13 cellular contexts compared by ENCODE assay signal in the genomic region with DNA sequence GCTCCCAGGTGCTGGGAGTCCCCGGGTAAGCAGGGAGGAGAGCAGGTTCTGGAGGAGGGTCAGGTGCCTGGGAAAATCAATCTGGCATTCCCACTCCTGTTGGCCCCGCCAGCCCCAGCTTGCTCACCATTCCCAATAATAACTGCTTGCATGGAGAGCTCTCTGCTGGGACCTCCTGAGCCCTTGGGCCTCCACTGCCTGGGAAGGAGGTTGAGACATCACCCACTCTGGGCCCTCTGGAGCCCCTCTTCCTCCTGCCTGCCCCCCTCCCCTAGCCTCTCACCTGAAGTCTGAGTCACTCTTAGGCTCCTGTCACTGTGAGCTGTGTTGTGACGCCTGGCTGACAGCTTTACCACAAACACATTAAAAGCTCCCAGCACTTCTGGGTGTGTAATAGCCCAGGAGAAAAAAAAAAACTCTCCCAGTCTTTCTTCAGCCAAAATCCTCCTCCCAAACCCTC. TPM values are rescaled to one million over a fixed set of nuclear protein-coding genes. Genes with fewer than 3 reads are reported as not detected.
A peak's percentile ranks its signal among the peaks of the same experiment; 100 is the strongest.
DNase-seq lines count a peak whose midpoint lies in the region; ATAC-seq and TF ChIP-seq lines count a peak whose summit lies in the region.
"Had no signal": no experiment of that assay in that cellular context is flagged by ENCODE, and none has a peak within 500 bp of the region (broad histone marks: within the 10 kb centered on the region; RNA-seq: fewer than 3 reads in every experiment).

No MANE protein-coding gene starts in this region.

- no peaks in the 10 kb centered on the region for H3K27me3 ChIP-seq in RWPE2 (ENCODE audit: insufficient read depth, poor library complexity, severe bottlenecking)

- no peaks in the 10 kb centered on the region for H3K9me3 ChIP-seq in RWPE2 (ENCODE audit: severe bottlenecking)
- H3K9me3 ChIP-seq: gastroesophageal sphincter had no signal

- TF ChIP-seq CTCF in RWPE2 (IDR thresholded peaks at IDR 0.05; ENCODE audit: poor library complexity, severe bottlenecking) (no peak), omental fat pad (IDR thresholded peaks at IDR 0.05) (no peak)

- H3K4me3 ChIP-seq in RWPE2 (ENCODE audit: severe bottlenecking): no peak overlapping the region
- H3K4me3 ChIP-seq: gastroesophageal sphincter had no signal

- peaks cover 30% of the 10 kb centered on the region for H3K4me1 ChIP-seq in RWPE2 (ENCODE audit: insufficient read depth, poor library complexity, severe bottlenecking)

- DNase-seq in ELF-1 (ENCODE audit: low read depth, low spot score): peak; percentile 18
- DNase-seq in RWPE2 (ENCODE audit: low spot score): no peak
- peak; percentile 70 for DNase-seq in islet precursor cell
- peak; percentile 67 for DNase-seq in posterior vena cava (ENCODE audit: low spot score)
- DNase-seq in NCI-H446 treated with DMSO at 0.1 percent for 48 hours (lab: John Stamatoyannopoulos, UW): no peak
- DNase-seq in activated gamma-delta T cell treated with Interleukin-2 at 50 U/mL for 16 hours: no peak
- no peak for DNase-seq in omental fat pad (ENCODE audit: low spot score)
- no peak for DNase-seq in GDM1 (lab: John Stamatoyannopoulos, UW)
- DNase-seq: activated CD8-positive, alpha-beta memory T cell treated with anti-CD3 and anti-CD28 coated beads, Interleukin-2, amount 10 ng/mL, durations not matched to agents 7 days and 5 days; activated naive CD8-positive, alpha-beta T cell treated with anti-CD3 and anti-CD28 coated beads, Interleukin-2, amount 10 ng/mL, durations not matched to agents 7 days and 5 days; stimulated activated CD4-positive, alpha-beta T cell treated with anti-CD3 and anti-CD28 coated beads, Interleukin-4, amount 100 ng/mL, for 24 hours had no signal

- ATAC-seq in RWPE2 (ENCODE audit: low read depth) (peak; percentile 6; the same call in 1 of the 3 replicates), omental fat pad (ENCODE audit: low FRiP score) (no peak)
- ATAC-seq: activated CD8-positive, alpha-beta memory T cell treated with anti-CD3 and anti-CD28 coated beads, Interleukin-2, amount 10 ng/mL, durations not matched to agents 7 days and 5 days; gastroesophageal sphincter had no signal

- peaks cover 13% of the 10 kb centered on the region for H3K36me3 ChIP-seq in RWPE2 (ENCODE audit: low read depth)
- H3K36me3 ChIP-seq: gastroesophageal sphincter had no signal

- peak overlapping the region; percentile 5 for H3K27ac ChIP-seq in RWPE2 (ENCODE audit: poor library complexity, severe bottlenecking)
- H3K27ac ChIP-seq: gastroesophageal sphincter, KMS-11 had no signal

- intact Hi-C loops in posterior vena cava (cut with DNase I): no loop called here

RNA-seq across cellular contexts. Expression of a gene that starts 4.8 kb away (rescaled TPM):
- total RNA-seq in posterior vena cava (10 to 100 TPM; 12.3 to 22.9 TPM), omental fat pad (1 to 10 TPM; 4.4 to 6.5 (median 5.4) TPM)

RNA-seq across cellular contexts. Expression of a gene that starts 26.8 kb away (rescaled TPM):
- 10 to 100 TPM; 20.9 to 21.7 TPM for total RNA-seq in posterior vena cava
- total RNA-seq in omental fat pad: 10 to 100 TPM; 22.1 to 36.4 (median 27.1) TPM

Comparison
In these comparisons a context has a peak if more than half of its experiments do, and no peak if none do; other contexts are left out.
1. DNase-seq: peak in ELF-1 (single experiment), islet precursor cell (single experiment) and posterior vena cava (single experiment); none in RWPE2 (single experiment), NCI-H446 treated with DMSO at 0.1 percent for 48 hours (single experiment), activated gamma-delta T cell treated with Interleukin-2 at 50 U/mL for 16 hours (single experiment), omental fat pad (single experiment) and GDM1 (single experiment).